1 cellular context compared by ENCODE assay signal in the genomic region with DNA sequence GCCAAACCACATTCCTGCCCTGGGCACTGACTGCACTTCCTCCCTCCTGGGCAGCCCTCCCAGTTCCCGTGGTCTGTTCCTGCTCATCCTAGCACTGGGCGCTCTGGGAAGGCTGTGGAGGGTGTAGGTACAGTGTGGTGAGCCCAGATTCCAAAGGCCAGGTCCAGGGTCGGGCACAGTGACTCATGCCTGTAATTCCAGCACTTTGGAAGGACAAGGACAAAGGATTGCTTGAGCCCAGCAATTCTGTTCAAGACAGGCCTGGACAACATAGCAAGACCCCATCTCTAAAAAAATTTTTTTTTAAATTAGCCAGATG.
TF ChIP-seq lines count a peak whose summit lies in the region.

No MANE protein-coding gene starts in this region.

TF ChIP-seq in SK-N-SH, 30 proteins besides CTCF, POLR2A, EP300 and RAD21 (continued from another document):
- no peak for TF ChIP-seq JUND (IDR thresholded peaks at IDR 0.05)
- no peak for TF ChIP-seq GATA2 (CRISPR knock-in tag; IDR thresholded peaks at IDR 0.05)
TF ChIP-seq in SK-N-SH: peak in this region for 2.
